In genomic region chr3:173510565-173510964, GRCh38 we compare ENCODE assay signal across 19 cellular contexts.
"Had no signal": no experiment of that assay in that cellular context is flagged by ENCODE, and none has a peak within 500 bp of the region (broad histone marks: within the 10 kb centered on the region; RNA-seq: fewer than 3 reads in every experiment).

No MANE protein-coding gene starts in this region.

- H3K36me3 ChIP-seq: gastrocnemius medialis, neural progenitor cell, ovary, spleen had no signal

- H3K9me3 Mint-ChIP-seq: stimulated activated naive CD8-positive, alpha-beta T cell treated with anti-CD3 and anti-CD28 coated beads, Interleukin-15, amount 100 ng/mL, for 72 hours; type B pancreatic cell had no signal

- H3K36me3 Mint-ChIP-seq: stimulated activated memory B cell treated with anti-CD40 and anti-IgM and Interleukin-4, amounts not matched to agents 10 μg/mL and 1 μg/mL and 100 μg/mL, for 72 hours; type B pancreatic cell had no signal

- H3K4me1 ChIP-seq: gastrocnemius medialis, neural progenitor cell, spleen had no signal

- H3K27me3 ChIP-seq: gastrocnemius medialis, neural progenitor cell, ovary, spleen had no signal

- H3K27me3 Mint-ChIP-seq: progenitor cell of endocrine pancreas; stimulated activated memory B cell treated with anti-CD40 and anti-IgM and Interleukin-4, amounts not matched to agents 10 μg/mL and 1 μg/mL and 100 μg/mL, for 72 hours; stimulated activated naive CD8-positive, alpha-beta T cell treated with anti-CD3 and anti-CD28 coated beads, Interleukin-15, amount 100 ng/mL, for 72 hours; type B pancreatic cell had no signal

- H3K27ac ChIP-seq: gastrocnemius medialis, neural progenitor cell, ovary, spleen had no signal

- DNase-seq: effector memory CD4-positive, alpha-beta T cell; gastrocnemius medialis; glutamatergic neuron; left colon; mammary epithelial cell; natural killer cell; nucleus accumbens; ovary; spleen; stimulated activated CD4-positive, alpha-beta T cell treated with anti-CD3 and anti-CD28 coated beads, Interleukin-15, amount 100 ng/mL, for 24 hours; stimulated activated CD4-positive, alpha-beta T cell treated with anti-CD3 and anti-CD28 coated beads, Interleukin-1b, Interleukin-23, amount 100 ng/mL, for 48 hours; stimulated activated CD4-positive, alpha-beta T cell treated with anti-CD3 and anti-CD28 coated beads, Interleukin-4, amount 100 ng/mL, for 24 hours; stimulated activated naive CD8-positive, alpha-beta T cell treated with anti-CD3 and anti-CD28 coated beads, Interleukin-15, amount 100 ng/mL, for 72 hours had no signal

- H3K9me3 ChIP-seq: gastrocnemius medialis, ovary had no signal

- H3K4me3 ChIP-seq: gastrocnemius medialis, neural progenitor cell, ovary, spleen had no signal

- H3K27ac Mint-ChIP-seq: natural killer cell; neural progenitor cell; progenitor cell of endocrine pancreas; stimulated activated memory B cell treated with anti-CD40 and anti-IgM and Interleukin-4, amounts not matched to agents 10 μg/mL and 1 μg/mL and 100 μg/mL, for 72 hours; stimulated activated naive CD8-positive, alpha-beta T cell treated with anti-CD3 and anti-CD28 coated beads, Interleukin-15, amount 100 ng/mL, for 72 hours; type B pancreatic cell had no signal

- H3K4me3 Mint-ChIP-seq: natural killer cell; neural progenitor cell; stimulated activated memory B cell treated with anti-CD40 and anti-IgM and Interleukin-4, amounts not matched to agents 10 μg/mL and 1 μg/mL and 100 μg/mL, for 72 hours; stimulated activated naive CD8-positive, alpha-beta T cell treated with anti-CD3 and anti-CD28 coated beads, Interleukin-15, amount 100 ng/mL, for 72 hours; type B pancreatic cell had no signal

- ATAC-seq: esophagus mucosa; gastrocnemius medialis; left colon; natural killer cell; sciatic nerve; stimulated activated memory B cell treated with anti-CD40 and anti-IgM and Interleukin-4, amounts not matched to agents 10 μg/mL and 1 μg/mL and 100 μg/mL, for 72 hours; stimulated activated naive CD8-positive, alpha-beta T cell treated with anti-CD3 and anti-CD28 coated beads, Interleukin-15, amount 100 ng/mL, for 72 hours had no signal

- H3K4me1 Mint-ChIP-seq: natural killer cell; neural progenitor cell; stimulated activated memory B cell treated with anti-CD40 and anti-IgM and Interleukin-4, amounts not matched to agents 10 μg/mL and 1 μg/mL and 100 μg/mL, for 72 hours; stimulated activated naive CD8-positive, alpha-beta T cell treated with anti-CD3 and anti-CD28 coated beads, Interleukin-15, amount 100 ng/mL, for 72 hours had no signal
